In the genomic region with DNA sequence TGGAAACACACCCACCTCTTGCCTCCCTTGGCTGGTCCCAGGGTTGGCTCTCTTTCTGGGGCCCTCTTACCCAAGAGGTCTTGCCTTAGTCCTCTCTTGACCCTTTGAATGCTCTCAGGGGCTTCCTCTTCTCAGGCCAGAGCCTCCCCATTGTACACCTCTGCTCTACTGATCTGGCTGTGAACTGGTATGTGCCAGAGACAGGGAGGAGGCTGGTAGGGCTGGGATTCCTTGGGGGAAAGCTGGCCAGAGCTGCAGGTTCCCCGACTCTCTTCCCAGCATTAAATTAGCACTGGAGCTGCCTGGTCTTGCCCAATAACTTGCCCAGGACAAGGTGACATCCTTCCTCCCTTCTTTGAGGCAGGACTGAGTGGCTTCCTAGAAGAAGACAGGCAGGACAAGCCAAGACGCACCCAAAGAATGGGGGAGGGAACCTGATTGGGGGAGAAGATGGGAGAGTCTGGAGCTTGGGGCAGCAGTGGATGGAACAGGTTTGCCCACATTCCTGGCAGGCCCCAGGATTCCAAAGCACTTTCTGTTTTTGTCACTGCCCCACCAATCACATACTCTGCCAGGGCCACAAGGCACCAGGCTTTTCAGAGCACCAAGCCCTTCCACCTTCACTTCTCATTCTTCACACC, we compare ENCODE assay signal across 18 cellular contexts. TPM values are rescaled to one million over a fixed set of nuclear protein-coding genes. Genes with fewer than 3 reads are reported as not detected.
DNase-seq lines count a peak whose midpoint lies in the region; ATAC-seq and TF ChIP-seq lines count a peak whose summit lies in the region.
"Had no signal": no experiment of that assay in that cellular context is flagged by ENCODE, and none has a peak within 500 bp of the region (broad histone marks: within the 10 kb centered on the region; RNA-seq: fewer than 3 reads in every experiment).

No MANE protein-coding gene starts in this region.

- no peak overlapping the region for H3K4me3 Mint-ChIP-seq in chondrocyte (ENCODE audit: unreplicated experiment)
- H3K4me3 Mint-ChIP-seq: activated naive CD8-positive, alpha-beta T cell treated with anti-CD3 and anti-CD28 coated beads, Interleukin-2, amount 50 U/mL, for 24 hours; activated T-cell treated with anti-CD3 and anti-CD28 coated beads, Interleukin-2, amount 50 U/mL, for 72 hours; B cell; HFFc6; stimulated activated naive B cell treated with anti-CD40 and anti-IgM and Interleukin-4, amounts not matched to agents 10 μg/mL and 1 μg/mL and 100 μg/mL, for 72 hours had no signal

- H3K4me3 ChIP-seq in left lung (no peak overlapping the region), thymus (ENCODE audit: low read length) (no peak overlapping the region), tibial artery (no peak overlapping the region)
- H3K4me3 ChIP-seq: K562 had no signal

- ATAC-seq in left lung (peak; percentile 85), HG03571 (IDR thresholded peaks at IDR 0.05; ENCODE audit: unreplicated experiment) (no peak)
- ATAC-seq: activated naive CD8-positive, alpha-beta T cell treated with anti-CD3 and anti-CD28 coated beads, Interleukin-2, amount 50 U/mL, for 24 hours; activated T-cell treated with anti-CD3 and anti-CD28 coated beads, Interleukin-2, amount 50 U/mL, for 72 hours; K562; stimulated activated naive B cell treated with anti-CD40 and anti-IgM and Interleukin-4, amounts not matched to agents 10 μg/mL and 1 μg/mL and 100 μg/mL, for 72 hours had no signal

- H3K27me3 Mint-ChIP-seq in chondrocyte (ENCODE audit: low read depth) = no peaks in the 10 kb centered on the region

- peaks cover 3 to 12% of the 10 kb centered on the region in 2 donors for H3K4me1 ChIP-seq in left lung
- no peaks in the 10 kb centered on the region for H3K4me1 ChIP-seq in thymus (ENCODE audit: control insufficient read depth, insufficient read depth, low read length)
- peaks cover 7 to 38% (median 28%) of the 10 kb centered on the region in 4 donors for H3K4me1 ChIP-seq in tibial artery

- H3K27ac Mint-ChIP-seq in chondrocyte (ENCODE audit: unreplicated experiment) = peak overlapping the region; percentile 92
- H3K27ac Mint-ChIP-seq: activated naive CD8-positive, alpha-beta T cell treated with anti-CD3 and anti-CD28 coated beads, Interleukin-2, amount 50 U/mL, for 24 hours; activated T-cell treated with anti-CD3 and anti-CD28 coated beads, Interleukin-2, amount 50 U/mL, for 72 hours; B cell; HFFc6; stimulated activated naive B cell treated with anti-CD40 and anti-IgM and Interleukin-4, amounts not matched to agents 10 μg/mL and 1 μg/mL and 100 μg/mL, for 72 hours had no signal

- no peaks in the 10 kb centered on the region for H3K36me3 ChIP-seq in left lung
- no peaks in the 10 kb centered on the region for H3K36me3 ChIP-seq in thymus (ENCODE audit: control insufficient read depth, insufficient read depth)
- H3K36me3 ChIP-seq in tibial artery = no peaks in the 10 kb centered on the region

- intact Hi-C loops in left lung (cut with DNase I) (no loop called here), tibial artery (cut with DNase I; ENCODE audit: low total_unique reads) (no loop called here)

- H3K27ac ChIP-seq in left lung (no peak overlapping the region), thymus (ENCODE audit: low read depth) (peak overlapping the region; percentile 12), tibial artery (no peak overlapping the region)

- DNase-seq in HT-29 (ENCODE audit: low spot score) (peak; percentile 92), chondrocyte (ENCODE audit: low spot score) (no peak), left lung (peak in 1 of 2 donors; percentile 44), Ammon's horn (ENCODE audit: low spot score) (no peak), tibial artery (no peak)
- DNase-seq in activated CD4-positive, alpha-beta T cell treated with anti-CD3 and anti-CD28 coated beads, Interleukin-2, amount 50 U/mL, for 1 hour = no peak
- DNase-seq: activated CD4-positive, alpha-beta T cell treated with anti-CD3 and anti-CD28 coated beads, Interleukin-2, amount 50 U/mL, for 4 hours; activated naive CD8-positive, alpha-beta T cell treated with anti-CD3 and anti-CD28 coated beads, Interleukin-2, amount 50 U/mL, for 24 hours; activated T-cell treated with anti-CD3 and anti-CD28 coated beads, Interleukin-2, amount 50 U/mL, for 72 hours; caudate nucleus; DMS 273 treated with DMSO at 0.1 percent for 48 hours; HFFc6; NCI-H1105; stimulated activated naive B cell treated with anti-CD40 and anti-IgM and Interleukin-4, amounts not matched to agents 10 μg/mL and 1 μg/mL and 100 μg/mL, for 72 hours had no signal

- 94% methylated on average over 2 of the region's 2 CpGs for WGBS in thymus

- H3K9me3 Mint-ChIP-seq in chondrocyte (ENCODE audit: low read depth) = peaks cover 10% of the 10 kb centered on the region

- H3K4me1 Mint-ChIP-seq in chondrocyte (ENCODE audit: low read depth) = peaks cover 72% of the 10 kb centered on the region
- H3K4me1 Mint-ChIP-seq: B cell had no signal

- peaks cover 0 to 12% of the 10 kb centered on the region in 2 donors for H3K9me3 ChIP-seq in left lung
- no peaks in the 10 kb centered on the region for H3K9me3 ChIP-seq in thymus (ENCODE audit: control insufficient read depth)
- H3K9me3 ChIP-seq in tibial artery = peaks cover 0 to 4% (median 0%) of the 10 kb centered on the region in 3 donors

- no peaks in the 10 kb centered on the region for H3K27me3 ChIP-seq in left lung
- H3K27me3 ChIP-seq in thymus (ENCODE audit: control insufficient read depth, insufficient read depth) = no peaks in the 10 kb centered on the region
- H3K27me3 ChIP-seq in tibial artery = no peaks in the 10 kb centered on the region

- no peak for TF ChIP-seq CTCF in chondrocyte (IDR thresholded peaks at IDR 0.05)
- TF ChIP-seq CTCF in left lung (IDR thresholded peaks at IDR 0.05) = no peak
- TF ChIP-seq CTCF in tibial artery (IDR thresholded peaks at IDR 0.05) = no peak

- H3K36me3 Mint-ChIP-seq in chondrocyte (ENCODE audit: low read depth) = peaks cover 5% of the 10 kb centered on the region

RNA-seq across cellular contexts. Expression of a gene that starts 37.2 kb away (rescaled TPM):
- 3.1 and 6.4 TPM in 2 replicates for total RNA-seq in HT-29 (2014; rRNA removed; shearing (Covaris generic))
- total RNA-seq in chondrocyte = 12.4 to 30.5 TPM (median 30.1 TPM) in 3 replicates
- total RNA-seq in left lung = 1 to 10 TPM; 6.8 to 6.9 TPM
- polyA plus RNA-seq in thymus = 6.8 TPM
